In genomic region chr4:154039435-154040061, GRCh38 we compare ENCODE assay signal across 1 cellular context.
TF ChIP-seq lines count a peak whose summit lies in the region.

No MANE protein-coding gene starts in this region.

TF ChIP-seq in HEK293, 187 proteins besides CTCF, POLR2A, EP300 and RAD21 (continued from another document):
- TF ChIP-seq PRDM10 (tag by site-specific recombination; IDR thresholded peaks at IDR 0.05), result no peak
- no peak for TF ChIP-seq EGR2 (tag by site-specific recombination; IDR thresholded peaks at IDR 0.05; ENCODE audit: low read depth)
- TF ChIP-seq ZNF248 (tag by site-specific recombination; IDR thresholded peaks at IDR 0.05), result no peak
- TF ChIP-seq GFI1B (tag by site-specific recombination; IDR thresholded peaks at IDR 0.05), result 0 out of 2 replicates have a peak, but pooled peaks have one; percentile 25
- TF ChIP-seq KLF8 (tag by site-specific recombination; IDR thresholded peaks at IDR 0.05), result peak; percentile 39; the same call in 1 of the 2 replicates
- TF ChIP-seq ZBTB48 (tag by site-specific recombination; IDR thresholded peaks at IDR 0.05), result no peak
- no peak for TF ChIP-seq ZFHX2 (tag by site-specific recombination; conservative IDR thresholded peaks at IDR 0.05)
- no peak for TF ChIP-seq ZNF837 (tag by site-specific recombination; IDR thresholded peaks at IDR 0.05)
- TF ChIP-seq ZNF2 (tag by site-specific recombination; IDR thresholded peaks at IDR 0.05), result no peak
- TF ChIP-seq, protein P1, sequence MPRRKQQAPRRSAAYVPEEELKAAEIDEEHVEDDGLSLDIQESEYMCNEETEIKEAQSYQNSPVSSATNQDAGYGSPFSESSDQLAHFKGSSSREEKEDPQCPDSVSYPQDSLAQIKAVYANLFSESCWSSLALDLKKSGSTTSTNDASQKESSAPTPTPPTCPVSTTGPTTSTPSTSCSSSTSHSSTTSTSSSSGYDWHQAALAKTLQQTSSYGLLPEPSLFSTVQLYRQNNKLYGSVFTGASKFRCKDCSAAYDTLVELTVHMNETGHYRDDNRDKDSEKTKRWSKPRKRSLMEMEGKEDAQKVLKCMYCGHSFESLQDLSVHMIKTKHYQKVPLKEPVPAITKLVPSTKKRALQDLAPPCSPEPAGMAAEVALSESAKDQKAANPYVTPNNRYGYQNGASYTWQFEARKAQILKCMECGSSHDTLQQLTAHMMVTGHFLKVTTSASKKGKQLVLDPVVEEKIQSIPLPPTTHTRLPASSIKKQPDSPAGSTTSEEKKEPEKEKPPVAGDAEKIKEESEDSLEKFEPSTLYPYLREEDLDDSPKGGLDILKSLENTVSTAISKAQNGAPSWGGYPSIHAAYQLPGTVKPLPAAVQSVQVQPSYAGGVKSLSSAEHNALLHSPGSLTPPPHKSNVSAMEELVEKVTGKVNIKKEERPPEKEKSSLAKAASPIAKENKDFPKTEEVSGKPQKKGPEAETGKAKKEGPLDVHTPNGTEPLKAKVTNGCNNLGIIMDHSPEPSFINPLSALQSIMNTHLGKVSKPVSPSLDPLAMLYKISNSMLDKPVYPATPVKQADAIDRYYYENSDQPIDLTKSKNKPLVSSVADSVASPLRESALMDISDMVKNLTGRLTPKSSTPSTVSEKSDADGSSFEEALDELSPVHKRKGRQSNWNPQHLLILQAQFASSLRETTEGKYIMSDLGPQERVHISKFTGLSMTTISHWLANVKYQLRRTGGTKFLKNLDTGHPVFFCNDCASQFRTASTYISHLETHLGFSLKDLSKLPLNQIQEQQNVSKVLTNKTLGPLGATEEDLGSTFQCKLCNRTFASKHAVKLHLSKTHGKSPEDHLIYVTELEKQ (tag by site-specific recombination; IDR thresholded peaks at IDR 0.05; ENCODE audit: borderline replicate concordance), result 0 out of 2 replicates have a peak, but pooled peaks have one; percentile 57
- no peak for TF ChIP-seq ZNF223 (tag by site-specific recombination; IDR thresholded peaks at IDR 0.05)
- TF ChIP-seq, protein P2, sequence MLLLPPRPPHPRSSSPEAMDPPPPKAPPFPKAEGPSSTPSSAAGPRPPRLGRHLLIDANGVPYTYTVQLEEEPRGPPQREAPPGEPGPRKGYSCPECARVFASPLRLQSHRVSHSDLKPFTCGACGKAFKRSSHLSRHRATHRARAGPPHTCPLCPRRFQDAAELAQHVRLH (tag by site-specific recombination; IDR thresholded peaks at IDR 0.05), result 0 out of 2 replicates have a peak, but pooled peaks have one; percentile 13
- TF ChIP-seq ZNF146 (tag by site-specific recombination; IDR thresholded peaks at IDR 0.05), result no peak
- TF ChIP-seq IKZF3 (tag by site-specific recombination; IDR thresholded peaks at IDR 0.05), result peak; percentile 39; the same call in 1 of the 2 replicates
- TF ChIP-seq ZNF324 (tag by site-specific recombination; IDR thresholded peaks at IDR 0.05), result no peak
- TF ChIP-seq BCL6B (tag by site-specific recombination; IDR thresholded peaks at IDR 0.05), result peak; percentile 20; the same call in 1 of the 2 replicates
- no peak for TF ChIP-seq ZNF529 (tag by site-specific recombination; IDR thresholded peaks at IDR 0.05; ENCODE audit: insufficient replicate concordance)
- TF ChIP-seq ZNF239 (tag by site-specific recombination; IDR thresholded peaks at IDR 0.05), result no peak
- TF ChIP-seq, protein P3, sequence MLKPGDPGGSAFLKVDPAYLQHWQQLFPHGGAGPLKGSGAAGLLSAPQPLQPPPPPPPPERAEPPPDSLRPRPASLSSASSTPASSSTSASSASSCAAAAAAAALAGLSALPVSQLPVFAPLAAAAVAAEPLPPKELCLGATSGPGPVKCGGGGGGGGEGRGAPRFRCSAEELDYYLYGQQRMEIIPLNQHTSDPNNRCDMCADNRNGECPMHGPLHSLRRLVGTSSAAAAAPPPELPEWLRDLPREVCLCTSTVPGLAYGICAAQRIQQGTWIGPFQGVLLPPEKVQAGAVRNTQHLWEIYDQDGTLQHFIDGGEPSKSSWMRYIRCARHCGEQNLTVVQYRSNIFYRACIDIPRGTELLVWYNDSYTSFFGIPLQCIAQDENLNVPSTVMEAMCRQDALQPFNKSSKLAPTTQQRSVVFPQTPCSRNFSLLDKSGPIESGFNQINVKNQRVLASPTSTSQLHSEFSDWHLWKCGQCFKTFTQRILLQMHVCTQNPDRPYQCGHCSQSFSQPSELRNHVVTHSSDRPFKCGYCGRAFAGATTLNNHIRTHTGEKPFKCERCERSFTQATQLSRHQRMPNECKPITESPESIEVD (tag by site-specific recombination; IDR thresholded peaks at IDR 0.05), result peak; percentile 92
- no peak for TF ChIP-seq HOXD13 (CRISPR knock-in tag; IDR thresholded peaks at IDR 0.05; ENCODE audit: borderline replicate concordance)
- TF ChIP-seq, protein P4, sequence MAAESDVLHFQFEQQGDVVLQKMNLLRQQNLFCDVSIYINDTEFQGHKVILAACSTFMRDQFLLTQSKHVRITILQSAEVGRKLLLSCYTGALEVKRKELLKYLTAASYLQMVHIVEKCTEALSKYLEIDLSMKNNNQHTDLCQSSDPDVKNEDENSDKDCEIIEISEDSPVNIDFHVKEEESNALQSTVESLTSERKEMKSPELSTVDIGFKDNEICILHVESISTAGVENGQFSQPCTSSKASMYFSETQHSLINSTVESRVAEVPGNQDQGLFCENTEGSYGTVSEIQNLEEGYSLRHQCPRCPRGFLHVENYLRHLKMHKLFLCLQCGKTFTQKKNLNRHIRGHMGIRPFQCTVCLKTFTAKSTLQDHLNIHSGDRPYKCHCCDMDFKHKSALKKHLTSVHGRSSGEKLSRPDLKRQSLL (tag by site-specific recombination; IDR thresholded peaks at IDR 0.05), result no peak
- TF ChIP-seq ZNF629 (tag by site-specific recombination; IDR thresholded peaks at IDR 0.05), result no peak
- TF ChIP-seq ZNF530 (tag by site-specific recombination; IDR thresholded peaks at IDR 0.05; ENCODE audit: low read depth), result no peak
- no peak for TF ChIP-seq ZNF341 (tag by site-specific recombination; IDR thresholded peaks at IDR 0.05; ENCODE audit: low read depth)
- TF ChIP-seq PRDM4 (tag by site-specific recombination; IDR thresholded peaks at IDR 0.05), result peak; percentile 63; the same call in 1 of the 2 replicates
- TF ChIP-seq ZNF521 (tag by site-specific recombination; IDR thresholded peaks at IDR 0.05), result no peak
- TF ChIP-seq ZNF558 (tag by site-specific recombination; IDR thresholded peaks at IDR 0.05), result no peak
- no peak for TF ChIP-seq ZFP3 (tag by site-specific recombination; IDR thresholded peaks at IDR 0.05; ENCODE audit: low read depth)
- TF ChIP-seq ZNF211 (tag by site-specific recombination; IDR thresholded peaks at IDR 0.05; ENCODE audit: low read depth), result no peak
- no peak for TF ChIP-seq ZNF157 (tag by site-specific recombination; IDR thresholded peaks at IDR 0.05)
- no peak for TF ChIP-seq ZFP37 (tag by site-specific recombination; IDR thresholded peaks at IDR 0.05)
